Comparison of ENCODE assay signal across 16 cellular contexts in genomic region chr20:47524385-47524784, GRCh38. TPM values are rescaled to one million over a fixed set of nuclear protein-coding genes. Genes with fewer than 3 reads are reported as not detected.
DNase-seq lines count a peak whose midpoint lies in the region; ATAC-seq, FAIRE-seq and TF ChIP-seq lines count a peak whose summit lies in the region.
"Had no signal": no experiment of that assay in that cellular context is flagged by ENCODE, and none has a peak within 500 bp of the region (broad histone marks: within the 10 kb centered on the region; RNA-seq: fewer than 3 reads in every experiment).

No MANE protein-coding gene starts in this region.

- H3K27ac ChIP-seq in OCI-LY1 (ENCODE audit: low read depth, low read length, poor library complexity, severe bottlenecking) (no peak overlapping the region), K562 (ENCODE audit: extremely low read depth, low read depth, low read length) (peak overlapping the region; percentile 62; the same call in 2 of the 3 replicates), trophoblast cell (ENCODE audit: low read depth, low read length) (no peak overlapping the region)

- no peak overlapping the region for H4K12ac ChIP-seq in trophoblast cell (ENCODE audit: low read depth, low read length)

- H4K91ac ChIP-seq in trophoblast cell (ENCODE audit: low read depth, low read length) = no peak overlapping the region

- no peaks in the 10 kb centered on the region for H3K9me1 ChIP-seq in K562 (ENCODE audit: control insufficient read depth, insufficient read depth, low read length)

- no peaks in the 10 kb centered on the region for H3K79me1 ChIP-seq in trophoblast cell (ENCODE audit: low read length)

- 0% methylated on average over 2 of the region's 2 CpGs for WGBS in K562 (ENCODE audit: insufficient coverage, low coverage, missing lambda C conversion rate)
- no CpG with 5 or more reads among the region's 2 CpGs for WGBS in trophoblast cell (ENCODE audit: extremely low coverage, insufficient coverage, insufficient read length)

- in situ Hi-C loops in K562 (cut with MboI) = no loop called here

- H3K4ac ChIP-seq in trophoblast cell (ENCODE audit: low read depth, low read length) = peak overlapping the region; percentile 6

- no peak overlapping the region for H3K18ac ChIP-seq in trophoblast cell (ENCODE audit: low read length)

- TF ChIP-seq RAD21 in K562 (CRISPR knock-in tag; conservative IDR thresholded peaks at IDR 0.05 in 1 of 2, IDR thresholded peaks at IDR 0.05 in 1 of 2) = no peak

- CTCF ChIA-PET in activated CD4-positive, alpha-beta T cell treated with anti-CD3 and anti-CD28 coated beads for 36 hours (lab: Charles Lee) = interaction anchor here (0.8 kb wide), 1 partner anchor 140 kb away, joined by 3 read pairs; no protein-coding TSS in a partner anchor
- CTCF ChIA-PET in K562 (lab: Yijun Ruan, JAX; ENCODE audit: low intra/inter-chr PET ratio) = interaction anchor here (0.6 kb wide), 1 partner anchor 790 kb away, joined by 3 read pairs; no protein-coding TSS in a partner anchor

- FAIRE-seq in K562 (lab: Jason Lieb, UNC) = peak; percentile 63
- FAIRE-seq: A204.1, H54 had no signal

- H3K36me3 ChIP-seq in OCI-LY1 (ENCODE audit: insufficient read depth, low read length) = peaks cover 64% of the 10 kb centered on the region
- peaks cover 18% of the 10 kb centered on the region; the same call in 2 of the 3 replicates for H3K36me3 ChIP-seq in K562 (ENCODE audit: control insufficient read depth, insufficient read depth, low read length)
- H3K36me3 ChIP-seq in trophoblast cell (ENCODE audit: control insufficient read depth in 1 of 2, insufficient read depth in 2 of 2, low read length in 2 of 2) = peaks cover 18 to 26% of the 10 kb centered on the region in 2 experiments

- no peak for TF ChIP-seq POLR2A in K562 (conservative IDR thresholded peaks at IDR 0.05)

- peak overlapping the region; percentile 86 for H3K27ac Mint-ChIP-seq in activated CD4-positive, alpha-beta T cell treated with anti-CD3 and anti-CD28 coated beads for 36 hours

- no peak overlapping the region for H2AK5ac ChIP-seq in trophoblast cell (ENCODE audit: low read length)

- intact Hi-C loops in activated CD4-positive, alpha-beta T cell treated with anti-CD3 and anti-CD28 coated beads for 36 hours (cut with DNase I, micrococcal nuclease) = no loop called here
- intact Hi-C loops in K562 (cut with micrococcal nuclease) = loop anchor here (5.0 kb wide), 1 partner anchor 38 kb away; no protein-coding TSS in a partner anchor

- POLR2A ChIA-PET in activated CD4-positive, alpha-beta T cell treated with anti-CD3 and anti-CD28 coated beads for 36 hours (lab: Charles Lee) = interaction anchor here (0.6 kb wide), 2 partner anchors 20 to 1523 kb away, joined by 4 to 5 read pairs; no protein-coding TSS in a partner anchor
- POLR2A ChIA-PET in K562 (lab: Yijun Ruan, JAX) = interaction anchor here (0.6 to 1.3 kb wide), 4 partner anchors 9 to 88 kb away, joined by 3 to 4 read pairs (median 3); no protein-coding TSS in a partner anchor

- H3K9me3 Mint-ChIP-seq in activated CD4-positive, alpha-beta T cell treated with anti-CD3 and anti-CD28 coated beads for 36 hours (ENCODE audit: low read depth) = peaks cover 21% of the 10 kb centered on the region

- H3K9me2 ChIP-seq in OCI-LY1 (ENCODE audit: low read depth, low read length) = no peaks in the 10 kb centered on the region

- peaks cover 56% of the 10 kb centered on the region for H3K36me3 Mint-ChIP-seq in activated CD4-positive, alpha-beta T cell treated with anti-CD3 and anti-CD28 coated beads for 36 hours (ENCODE audit: low read depth)

- H3K4me1 Mint-ChIP-seq in activated CD4-positive, alpha-beta T cell treated with anti-CD3 and anti-CD28 coated beads for 36 hours = peaks cover 44% of the 10 kb centered on the region

- H3K9ac ChIP-seq in OCI-LY1 (ENCODE audit: low read length) = no peak overlapping the region
- no peak overlapping the region for H3K9ac ChIP-seq in K562 (ENCODE audit: insufficient read depth in 1 of 2, low read depth in 2 of 2, low read length in 2 of 2)
- H3K9ac ChIP-seq in trophoblast cell (ENCODE audit: low read length) = no peak overlapping the region

- no peaks in the 10 kb centered on the region for H3K27me3 Mint-ChIP-seq in activated CD4-positive, alpha-beta T cell treated with anti-CD3 and anti-CD28 coated beads for 36 hours
- H3K27me3 Mint-ChIP-seq: T-cell had no signal

- H3F3A ChIP-seq in OCI-LY1 (ENCODE audit: insufficient read depth, low read length) = peaks cover 6% of the 10 kb centered on the region; the same call in 1 of the 2 replicates

- H3K9me3 ChIP-seq in OCI-LY1 (ENCODE audit: low read length) = peaks cover 2% of the 10 kb centered on the region; the same call in 1 of the 2 replicates
- H3K9me3 ChIP-seq in K562 (replicated peaks; ENCODE audit: control insufficient read depth, insufficient read depth, low read depth, low read length) = peaks cover 22% of the 10 kb centered on the region
- H3K9me3 ChIP-seq in trophoblast cell (ENCODE audit: insufficient read depth, low read depth, low read length) = peaks cover 11% of the 10 kb centered on the region

- no peak overlapping the region for H3K14ac ChIP-seq in trophoblast cell (ENCODE audit: low read length)

- H2BK5ac ChIP-seq in trophoblast cell (ENCODE audit: low read depth, low read length, poor library complexity) = no peak overlapping the region

- H3K27me3 ChIP-seq in OCI-LY1 (ENCODE audit: insufficient read depth, low read length) (no peaks in the 10 kb centered on the region), K562 (ENCODE audit: control insufficient read depth in 2 of 2, insufficient read depth in 2 of 2, low read length in 2 of 2) (no peaks in the 10 kb centered on the region), trophoblast cell (ENCODE audit: insufficient read depth, low read length) (no peaks in the 10 kb centered on the region)

- no TSS peak for BruUV-seq in K562 (replicated peaks; lab: Mats Ljungman, UMichigan)

- peaks cover 46% of the 10 kb centered on the region for H3K4me1 ChIP-seq in OCI-LY1 (ENCODE audit: insufficient read depth, low read length, severe bottlenecking)
- H3K4me1 ChIP-seq in K562 (replicated peaks in 1 of 2; ENCODE audit: control insufficient read depth in 2 of 2, insufficient read depth in 2 of 2, low read length in 2 of 2) = peaks cover 6 to 10% of the 10 kb centered on the region in 2 experiments; a peak in 4 of 5 replicates
- H3K4me1 ChIP-seq in trophoblast cell (ENCODE audit: control insufficient read depth in 1 of 2, insufficient read depth in 2 of 2, low read length in 2 of 2) = no peaks in the 10 kb centered on the region

- ATAC-seq in activated CD4-positive, alpha-beta T cell treated with anti-CD3 and anti-CD28 coated beads for 36 hours = no peak
- ATAC-seq in K562 = peak; percentile 90
- ATAC-seq: Panc1; stimulated activated naive CD8-positive, alpha-beta T cell treated with anti-CD3 and anti-CD28 coated beads, Interleukin-15, Interleukin-2, amounts not matched to agents 100 U/mL and 50 U/mL, for 24 hours; T-cell had no signal

- peak; percentile 65 for TF ChIP-seq EP300 in K562 (IDR thresholded peaks at IDR 0.05; ENCODE audit: low read length)

- peaks cover 3% of the 10 kb centered on the region; the same call in 1 of the 2 replicates for H4K20me1 ChIP-seq in OCI-LY1 (ENCODE audit: insufficient read depth, low read length)
- H4K20me1 ChIP-seq in K562 (replicated peaks; ENCODE audit: control insufficient read depth, insufficient read depth, low read length) = no peaks in the 10 kb centered on the region

- no peak overlapping the region for H2BK120ac ChIP-seq in trophoblast cell (ENCODE audit: insufficient read depth, low read length, poor library complexity)

- no peak overlapping the region for H4K8ac ChIP-seq in trophoblast cell (ENCODE audit: low read depth, low read length)

- H3K4me3 ChIP-seq in OCI-LY1 (ENCODE audit: low read depth, low read length, poor library complexity, severe bottlenecking) (no peak overlapping the region), K562 (no peak overlapping the region), trophoblast cell (ENCODE audit: low read depth, low read length) (no peak overlapping the region)

- H2BK12ac ChIP-seq in trophoblast cell (ENCODE audit: low read length) = no peak overlapping the region

- no peak for DNase-seq in activated CD4-positive, alpha-beta T cell treated with anti-CD3 and anti-CD28 coated beads for 36 hours
- no peak for DNase-seq in activated CD4-positive, alpha-beta T cell treated with anti-CD3 and anti-CD28 coated beads, Interleukin-2, amount 50 U/mL, for 1 hour
- DNase-seq in K562 (ENCODE audit: extremely low read depth in 1 of 4, low spot score in 3 of 4) (peak in 2 of 4 experiments; percentile 23 to 68), trophoblast cell (no peak), inferior parietal cortex (ENCODE audit: extremely low spot score) (no peak), DMS114 treated with DMSO at 0.1 percent for 48 hours (lab: John Stamatoyannopoulos, UW; ENCODE audit: unreplicated experiment) (no peak)
- no peak for DNase-seq in stimulated activated naive CD4-positive, alpha-beta T cell (lab: John Stamatoyannopoulos, UW)
- DNase-seq: IMR-90; NCI-H1417 treated with DMSO at 0.1 percent for 48 hours; NCI-H345; stimulated activated naive CD8-positive, alpha-beta T cell treated with anti-CD3 and anti-CD28 coated beads, Interleukin-15, Interleukin-2, amounts not matched to agents 100 U/mL and 50 U/mL, for 24 hours; T-cell had no signal

- H2AFZ ChIP-seq in OCI-LY1 (ENCODE audit: low read length) (no peak overlapping the region), K562 (ENCODE audit: low read depth, low read length) (no peak overlapping the region), trophoblast cell (ENCODE audit: insufficient read depth, low read length, poor library complexity) (no peak overlapping the region)

- TF ChIP-seq CTCF in OCI-LY1 (IDR thresholded peaks at IDR 0.05; ENCODE audit: low read length) = no peak
- TF ChIP-seq CTCF in K562 (IDR thresholded peaks at IDR 0.05 in 2 of 3, conservative IDR thresholded peaks at IDR 0.05 in 1 of 3; ENCODE audit: insufficient read depth in 2 of 3, low read depth in 1 of 3, low read length in 3 of 3) = no peak

- peaks cover 83% of the 10 kb centered on the region for H3K79me2 ChIP-seq in OCI-LY1 (ENCODE audit: insufficient read depth, low read length)
- peaks cover 65% of the 10 kb centered on the region for H3K79me2 ChIP-seq in K562 (ENCODE audit: control insufficient read depth, insufficient read depth, low read length)
- H3K79me2 ChIP-seq in trophoblast cell (ENCODE audit: control insufficient read depth, insufficient read depth, low read length, poor library complexity) = peaks cover 16% of the 10 kb centered on the region

- H3K4me2 ChIP-seq in OCI-LY1 (ENCODE audit: low read length) = peak overlapping the region; percentile 0; the same call in 1 of the 2 replicates
- peak overlapping the region; percentile 28 for H3K4me2 ChIP-seq in K562 (ENCODE audit: insufficient read depth, low read length)
- no peak overlapping the region for H3K4me2 ChIP-seq in trophoblast cell (ENCODE audit: low read length)

- H3K23ac ChIP-seq in trophoblast cell (ENCODE audit: low read length) = no peak overlapping the region

- no peak overlapping the region for H3K4me3 Mint-ChIP-seq in activated CD4-positive, alpha-beta T cell treated with anti-CD3 and anti-CD28 coated beads for 36 hours

RNA-seq across cellular contexts. Expression of gene NCOA3, which starts 22.7 kb away (rescaled TPM):
- total RNA-seq in activated CD4-positive, alpha-beta T cell treated with anti-CD3 and anti-CD28 coated beads for 36 hours = 10 to 100 TPM; 76.4 to 83.4 TPM
- total RNA-seq in K562 (2011; cell fraction: chromatin; rRNA removed; ENCODE audit: low replicate concordance) = 42.2 and 88.7 TPM in 2 replicates
- 19.5 and 23.2 TPM in 2 replicates for total RNA-seq in K562 (2011; cell fraction: nucleolus; rRNA removed)
- 36.6 and 49.6 TPM in 2 replicates for total RNA-seq in K562 (2011; cell fraction: nucleoplasm; rRNA removed)
- total RNA-seq in K562 (2014; rRNA removed) (12.1 and 12.4 TPM in 2 replicates), K562 (2014; rRNA removed; fragmentation: Illumina TruSeq; extraction: Trizol) (16.1 and 19.6 TPM in 2 replicates), K562 (2015; rRNA removed; fragmentation: Illumina TruSeq; extraction: Trizol) (17.1 and 17.2 TPM in 2 replicates), K562 (2021) (15.3 and 17.0 TPM in 2 replicates)
- polyA plus RNA-seq in K562 (2011; rRNA removed) (24.3 and 24.7 TPM in 2 replicates), K562 (2014; fragmentation: Illumina TruSeq; extraction: Trizol) (12.5 and 14.4 TPM in 2 replicates), K562 (2014; fragmentation: Nextera tagmentation; extraction: Ambion mirVana) (1 to 10 TPM; 3.2 to 4.7 TPM), K562 (2014; rRNA removed) (11.6 and 12.2 TPM in 2 replicates)
- 11.6 and 17.3 TPM in 2 replicates for polyA plus RNA-seq in K562 (2011; cell fraction: cytosol; rRNA removed)
- 34.8 and 45.8 TPM in 2 replicates for polyA plus RNA-seq in K562 (2011; cell fraction: nucleus; rRNA removed)
- polyA plus RNA-seq in K562 (2012) = 9.0 and 14.7 TPM in 2 replicates
- 37.1 and 46.6 TPM in 2 replicates for polyA minus RNA-seq in K562 (2011; rRNA and poly(A)+ RNA removed)
- 16.8 and 20.7 TPM in 2 replicates for polyA minus RNA-seq in K562 (2011; cell fraction: cytosol; rRNA and poly(A)+ RNA removed)
- 13.1 and 32.8 TPM in 2 replicates for polyA minus RNA-seq in K562 (2011; cell fraction: nucleus; rRNA and poly(A)+ RNA removed)
- 189 and 191 TPM in 2 replicates for polyA plus RNA-seq in trophoblast cell (2013)
